18 cellular contexts compared by ENCODE assay signal in genomic region chr17:14231187-14231586, GRCh38. TPM values are rescaled to one million over a fixed set of nuclear protein-coding genes. Genes with fewer than 3 reads are reported as not detected.
"Had no signal": no experiment of that assay in that cellular context is flagged by ENCODE, and none has a peak within 500 bp of the region (broad histone marks: within the 10 kb centered on the region; RNA-seq: fewer than 3 reads in every experiment).

No MANE protein-coding gene starts in this region.

RNA-seq across cellular contexts. Expression of gene CDRT15, which starts 5.5 kb away (rescaled TPM):
- total RNA-seq: activated CD4-positive, alpha-beta memory T cell treated with anti-CD3 and anti-CD28 coated beads, Interleukin-2, amount 10 ng/mL, durations not matched to agents 7 days and 5 days; activated CD4-positive, alpha-beta T cell treated with anti-CD3 and anti-CD28 coated beads, Interleukin-2, amount 10 ng/mL, durations not matched to agents 24 days and 14 days; activated naive CD4-positive, alpha-beta T cell treated with anti-CD3 and anti-CD28 coated beads for 36 hours; activated naive CD8-positive, alpha-beta T cell treated with anti-CD3 and anti-CD28 coated beads, Interleukin-2, amount 10 ng/mL, durations not matched to agents 7 days and 5 days; activated T-cell treated with anti-CD3 and anti-CD28 coated beads, Interleukin-2, amount 50 U/mL, for 72 hours; body of pancreas; cardiac septum; dermis blood vessel endothelial cell; heart right ventricle; kidney; lower lobe of right lung; mesothelial cell of epicardium; natural killer cell; pulmonary artery endothelial cell; right cardiac atrium; T-helper 17 cell; thyroid gland; ureter had no signal
